In genomic region chr6:138724015-138724414, GRCh38 we compare ENCODE assay signal across 11 cellular contexts. TPM values are rescaled to one million over a fixed set of nuclear protein-coding genes. Genes with fewer than 3 reads are reported as not detected.
DNase-seq lines count a peak whose midpoint lies in the region; ATAC-seq and TF ChIP-seq lines count a peak whose summit lies in the region.
"Had no signal": no experiment of that assay in that cellular context is flagged by ENCODE, and none has a peak within 500 bp of the region (broad histone marks: within the 10 kb centered on the region; RNA-seq: fewer than 3 reads in every experiment).

No MANE protein-coding gene starts in this region.

- no peaks in the 10 kb centered on the region for H3K9me3 Mint-ChIP-seq in chondrocyte (ENCODE audit: low read depth)

- no peak overlapping the region for H3K27ac Mint-ChIP-seq in chondrocyte (ENCODE audit: unreplicated experiment)

- H3K36me3 ChIP-seq in right atrium auricular region (no peaks in the 10 kb centered on the region), left lung (no peaks in the 10 kb centered on the region), Karpas-422 (ENCODE audit: insufficient read depth, low read length) (no peaks in the 10 kb centered on the region)
- H3K36me3 ChIP-seq: gastroesophageal sphincter had no signal

- H3K79me2 ChIP-seq in Karpas-422 (ENCODE audit: low read length) = no peaks in the 10 kb centered on the region

- H3K36me3 Mint-ChIP-seq in chondrocyte (ENCODE audit: low read depth) = no peaks in the 10 kb centered on the region

- TF ChIP-seq CTCF in right atrium auricular region (IDR thresholded peaks at IDR 0.05) = no peak
- peak; percentile 54 for TF ChIP-seq CTCF in chondrocyte (IDR thresholded peaks at IDR 0.05)
- TF ChIP-seq CTCF in left lung (IDR thresholded peaks at IDR 0.05) = no peak

- H3K27ac ChIP-seq in right atrium auricular region = no peak overlapping the region
- H3K27ac ChIP-seq in left lung = no peak overlapping the region
- H3K27ac ChIP-seq in Karpas-422 (ENCODE audit: low read length) = no peak overlapping the region
- H3K27ac ChIP-seq: gastroesophageal sphincter had no signal

- no peaks in the 10 kb centered on the region for H4K20me1 ChIP-seq in Karpas-422 (ENCODE audit: insufficient read depth, low read depth, low read length)

- peak; percentile 55 for DNase-seq in Right ventricle myocardium superior
- no peak for DNase-seq in right atrium auricular region (ENCODE audit: low spot score)
- no peak for DNase-seq in chondrocyte (ENCODE audit: low spot score)
- DNase-seq in left lung = peak in 1 of 2 donors; percentile 36
- no peak for DNase-seq in stimulated activated CD4-positive, alpha-beta T cell treated with anti-CD3 and anti-CD28 coated beads, Interleukin-12 subunit alpha, Interleukin-12 subunit beta, amount 100 ng/mL, for 4 hours
- no peak for DNase-seq in Karpas-422
- DNase-seq: NCI-H2227 treated with DMSO at 0.1 percent for 48 hours; stimulated activated CD4-positive, alpha-beta T cell treated with anti-CD3 and anti-CD28 coated beads, Interleukin-1b, Interleukin-23, amount 100 ng/mL, for 48 hours had no signal

- intact Hi-C loops in Right ventricle myocardium superior (cut with DNase I) = no loop called here
- intact Hi-C loops in left lung (cut with DNase I) = no loop called here

- no peak overlapping the region for H3K4me3 Mint-ChIP-seq in chondrocyte (ENCODE audit: unreplicated experiment)

- H3K4me1 ChIP-seq in right atrium auricular region (peaks cover 0 to 24% of the 10 kb centered on the region in 2 donors), left lung (peaks cover 3 to 19% of the 10 kb centered on the region in 2 donors), Karpas-422 (ENCODE audit: low read length) (peaks cover 23% of the 10 kb centered on the region)

- no peak overlapping the region for H3K4me3 ChIP-seq in right atrium auricular region
- H3K4me3 ChIP-seq in left lung = no peak overlapping the region
- no peak overlapping the region for H3K4me3 ChIP-seq in Karpas-422 (ENCODE audit: low read length)
- H3K4me3 ChIP-seq: gastroesophageal sphincter had no signal

- H3K27me3 ChIP-seq in right atrium auricular region = no peaks in the 10 kb centered on the region
- H3K27me3 ChIP-seq in left lung = no peaks in the 10 kb centered on the region
- no peaks in the 10 kb centered on the region for H3K27me3 ChIP-seq in Karpas-422 (ENCODE audit: low read length)
- H3K27me3 ChIP-seq: gastroesophageal sphincter had no signal

- ATAC-seq in Right ventricle myocardium superior (ENCODE audit: poor library complexity) = peak; percentile 70
- peak; percentile 70 for ATAC-seq in left lung
- no peak for ATAC-seq in HG03439 (IDR thresholded peaks at IDR 0.05; ENCODE audit: unreplicated experiment)
- no peak for ATAC-seq in GM21367 (IDR thresholded peaks at IDR 0.05; ENCODE audit: unreplicated experiment)
- ATAC-seq: gastroesophageal sphincter had no signal

- peaks cover 30% of the 10 kb centered on the region for H3K4me1 Mint-ChIP-seq in chondrocyte (ENCODE audit: low read depth)

- no peak overlapping the region for H2AFZ ChIP-seq in Karpas-422 (ENCODE audit: low read length)

- H3K4me2 ChIP-seq in Karpas-422 (ENCODE audit: low read depth, low read length, poor library complexity, severe bottlenecking) = no peak overlapping the region

- no peaks in the 10 kb centered on the region for H3K9me3 ChIP-seq in right atrium auricular region
- H3K9me3 ChIP-seq in left lung = no peaks in the 10 kb centered on the region
- no peaks in the 10 kb centered on the region for H3K9me3 ChIP-seq in Karpas-422 (ENCODE audit: low read length)
- H3K9me3 ChIP-seq: gastroesophageal sphincter had no signal

- no peaks in the 10 kb centered on the region for H3K27me3 Mint-ChIP-seq in chondrocyte (ENCODE audit: low read depth)

- H3K9me2 ChIP-seq in Karpas-422 (replicated peaks; ENCODE audit: insufficient read depth, low read length) = no peaks in the 10 kb centered on the region

- no peak overlapping the region for H3K9ac ChIP-seq in Karpas-422 (ENCODE audit: low read length)

RNA-seq across cellular contexts. Expression of gene CCDC28A, which starts 49.6 kb away (rescaled TPM):
- total RNA-seq in Right ventricle myocardium superior (6.8 TPM), right atrium auricular region (10 to 100 TPM in 1 of 2 donors, 1 to 10 TPM in 1; 8.7 to 11.0 TPM), chondrocyte (6.2 to 7.1 TPM (median 6.4 TPM) in 3 replicates), left lung (10 to 100 TPM; 14.0 to 28.4 TPM)
- total RNA-seq in Karpas-422 (2014; rRNA removed; shearing (Covaris generic); ENCODE audit: low replicate concordance) = 43.8 and 55.2 TPM in 2 replicates

Comparison
In these comparisons a context has a peak if more than half of its experiments do, and no peak if none do; other contexts are left out.
1. ATAC-seq: peak in Right ventricle myocardium superior (single experiment) and left lung (single experiment); none in HG03439 (single experiment) and GM21367 (single experiment).